ENCODE assay signal across 1 cellular context in genomic region chr12:120581998-120582397, GRCh38.
TF ChIP-seq lines count a peak whose summit lies in the region.

No MANE protein-coding gene starts in this region.

TF ChIP-seq in K562, 482 proteins besides CTCF, POLR2A, EP300 and RAD21:
- TF ChIP-seq KHSRP (IDR thresholded peaks at IDR 0.05) (peak; percentile 46; the same call in 1 of the 2 replicates), JUND (IDR thresholded peaks at IDR 0.05; ENCODE audit: borderline replicate concordance, low read depth, low read length) (peak; percentile 79), JUND (tag; IDR thresholded peaks at IDR 0.05; ENCODE audit: borderline replicate concordance, low read depth, low read length) (peak; percentile 85), ATF1 (CRISPR knock-in tag; IDR thresholded peaks at IDR 0.05) (no peak), ATF1 (tag; IDR thresholded peaks at IDR 0.05) (peak; percentile 89), ATF3 (IDR thresholded peaks at IDR 0.05) (peak; percentile 97), ATF3 (CRISPR knock-in tag; conservative IDR thresholded peaks at IDR 0.05) (no peak), ATF7 (IDR thresholded peaks at IDR 0.05) (peak; percentile 95), ZFX (CRISPR knock-in tag; IDR thresholded peaks at IDR 0.05) (peak; percentile 3; the same call in 1 of the 2 replicates), JUNB (CRISPR knock-in tag; conservative IDR thresholded peaks at IDR 0.05) (0 out of 2 replicates have a peak, but pooled peaks have one; percentile 46), CREM (IDR thresholded peaks at IDR 0.05; ENCODE audit: low read depth) (peak; percentile 51; the same call in 1 of the 2 replicates), TFE3 (CRISPR knock-in tag; IDR thresholded peaks at IDR 0.05) (no peak), NBN (IDR thresholded peaks at IDR 0.05; ENCODE audit: low read depth) (0 out of 2 replicates have a peak, but pooled peaks have one; percentile 42), JUN (IDR thresholded peaks at IDR 0.05; ENCODE audit: borderline replicate concordance, low read depth, low read length) (peak; percentile 75; the same call in 1 of the 2 replicates), JUN (CRISPR knock-in tag; IDR thresholded peaks at IDR 0.05; ENCODE audit: borderline replicate concordance) (no peak), RBM25 (IDR thresholded peaks at IDR 0.05; ENCODE audit: low read depth, low read length, severe bottlenecking) (no peak), DEAF1 (CRISPR knock-in tag; IDR thresholded peaks at IDR 0.05) (no peak), FOSL1 (tag; conservative IDR thresholded peaks at IDR 0.05) (peak; percentile 46; the same call in 1 of the 2 replicates)
